In genomic region chr4:80342684-80343083, GRCh38 we compare ENCODE assay signal across 8 cellular contexts. TPM values are rescaled to one million over a fixed set of nuclear protein-coding genes. Genes with fewer than 3 reads are reported as not detected.
"Had no signal": no experiment of that assay in that cellular context is flagged by ENCODE, and none has a peak within 500 bp of the region (broad histone marks: within the 10 kb centered on the region; RNA-seq: fewer than 3 reads in every experiment).

No MANE protein-coding gene starts in this region.

RNA-seq across cellular contexts. Expression of gene CFAP299, which starts 7.2 kb away (rescaled TPM):
- total RNA-seq: subcutaneous adipose tissue, suprapubic skin, thoracic aorta, transverse colon, upper lobe of right lung, ureter, urinary bladder, vagina had no signal
